8 cellular contexts compared by ENCODE assay signal in genomic region chr18:50967714-50968661, GRCh38. TPM values are rescaled to one million over a fixed set of nuclear protein-coding genes. Genes with fewer than 3 reads are reported as not detected.
A peak's percentile ranks its signal among the peaks of the same experiment; 100 is the strongest.
DNase-seq lines count a peak whose midpoint lies in the region; ATAC-seq and TF ChIP-seq lines count a peak whose summit lies in the region.

Gene ELAC1 (plus strand): TSS chr18:50968040. CDS start chr18:50974405, 6,365 bp downstream.

- POLR2A ChIA-PET in AG04450 (lab: Yijun Ruan, JAX) = interaction anchor here (0.6 to 1.6 kb wide), 8 partner anchors 23 to 689 kb away, joined by 3 to 15 read pairs (median 7); partner anchors contain the start of genes ME2 and SMAD4

- H3K27me3 ChIP-seq in AG04450 (ENCODE audit: control insufficient read depth, insufficient read depth, low read length) = no peaks in the 10 kb centered on the region

- CTCF ChIA-PET in AG04450 (lab: Charles Lee) = interaction anchor here (0.6 to 1.6 kb wide), 3 partner anchors 84 to 1299 kb away, joined by 3 to 4 read pairs (median 3); no protein-coding TSS in a partner anchor

- peak; percentile 36 for DNase-seq in AG04450 (ENCODE audit: low read depth, low spot score)
- peak; percentile 91 for DNase-seq in NCI-H2196 (lab: John Stamatoyannopoulos, UW; ENCODE audit: unreplicated experiment)
- DNase-seq in activated CD4-positive, CD25-positive, alpha-beta regulatory T cell (lab: John Stamatoyannopoulos, UW) = peak; percentile 30 to 55 (median 40)
- peak in 59 of 61 donors; percentile 11 to 87 (median 65) for DNase-seq in caudate nucleus (lab: John Stamatoyannopoulos, UW)
- DNase-seq in islet precursor cell = peak; percentile 87
- peak; percentile 60 for DNase-seq in stimulated activated CD4-positive, alpha-beta T cell treated with anti-CD3 and anti-CD28 coated beads, Interleukin-12 subunit alpha, Interleukin-12 subunit beta, amount 100 ng/mL, for 4 hours

- H3K27ac ChIP-seq in AG04450 (ENCODE audit: low read depth, low read length) = peak within 1 kb of the TSS; percentile 95
- peak within 1 kb of the TSS; percentile 95 for H3K27ac ChIP-seq in caudate nucleus (ENCODE audit: low read depth, low read length)

- TF ChIP-seq CTCF in AG04450 (IDR thresholded peaks at IDR 0.05; ENCODE audit: low read depth, low read length) = no peak

- H3K4me3 ChIP-seq in AG04450 (ENCODE audit: low read depth, low read length) = peak within 1 kb of the TSS; percentile 86

- H3K9me3 ChIP-seq in AG04450 (ENCODE audit: control insufficient read depth, insufficient read depth, low read length) = peaks cover 3% of the 10 kb centered on the region; the same call in 1 of the 2 replicates

- ATAC-seq in GM18861 (IDR thresholded peaks at IDR 0.05; ENCODE audit: unreplicated experiment) (peak; percentile 85), HG03095 (IDR thresholded peaks at IDR 0.05; ENCODE audit: unreplicated experiment) (peak; percentile 94)

RNA-seq across cellular contexts. Expression of gene ELAC1, which starts in this region (rescaled TPM):
- 5.9 and 9.1 TPM in 2 replicates for polyA plus RNA-seq in AG04450 (2011; rRNA removed)
- 5.6 and 6.7 TPM in 2 replicates for polyA minus RNA-seq in AG04450 (2011; rRNA and poly(A)+ RNA removed)

Comparison
In these comparisons a context has a peak if more than half of its experiments do, and no peak if none do; other contexts are left out.
1. Peak in every context shown above with its lines: DNase-seq, ATAC-seq, H3K4me3 ChIP-seq and H3K27ac ChIP-seq.
2. DNase-seq: peak in every context shown above with its lines; median percentile 91 in NCI-H2196; 87 in islet precursor cell; 65 in caudate nucleus; 60 in stimulated activated CD4-positive, alpha-beta T cell treated with anti-CD3 and anti-CD28 coated beads, Interleukin-12 subunit alpha, Interleukin-12 subunit beta, amount 100 ng/mL, for 4 hours; 40 in activated CD4-positive, CD25-positive, alpha-beta regulatory T cell; 36 in AG04450.